8 cellular contexts compared by ENCODE assay signal in genomic region chr1:120131611-120132399, GRCh38. TPM values are rescaled to one million over a fixed set of nuclear protein-coding genes. Genes with fewer than 3 reads are reported as not detected.
A peak's percentile ranks its signal among the peaks of the same experiment; 100 is the strongest.
DNase-seq lines count a peak whose midpoint lies in the region; ATAC-seq, FAIRE-seq and TF ChIP-seq lines count a peak whose summit lies in the region.
"Not testable (repeated sequence)": the region's sequence is repeated elsewhere in the genome, so short reads cannot be mapped to it uniquely, and the experiment has no call there.

No MANE protein-coding gene starts in this region.

- H3K36me3 ChIP-seq in SK-N-MC (ENCODE audit: insufficient read depth, low read length); upper lobe of right lung: not testable (repeated sequence)

- intact Hi-C loops in right cardiac atrium (cut with DNase I); upper lobe of right lung (cut with DNase I): not testable (repeated sequence)

- H3K27ac ChIP-seq in SK-N-MC: peak overlapping the region; percentile 30; the same call in 1 of the 2 replicates
- H3K27ac ChIP-seq in right cardiac atrium (ENCODE audit: low read length): not testable (repeated sequence)
- H3K27ac ChIP-seq in upper lobe of right lung: peak overlapping the region; percentile 56

- peak; percentile 87 for FAIRE-seq in GM12892 (lab: Jason Lieb, UNC)

- peak overlapping the region; percentile 28 for H3K9ac ChIP-seq in SK-N-MC (ENCODE audit: insufficient read length)

- ATAC-seq in HG03565 (IDR thresholded peaks at IDR 0.05; ENCODE audit: unreplicated experiment): peak; percentile 59
- peak; percentile 91 to 97 for ATAC-seq in right cardiac atrium
- peak; percentile 91 for ATAC-seq in omental fat pad (ENCODE audit: low FRiP score)
- peak; percentile 90 for ATAC-seq in upper lobe of right lung

- not testable (repeated sequence) for H3K27me3 ChIP-seq in right cardiac atrium (ENCODE audit: control insufficient read depth, insufficient read depth); upper lobe of right lung

- not testable (repeated sequence) for TF ChIP-seq POLR2A in GM12892 (IDR thresholded peaks at IDR 0.05; ENCODE audit: low read depth, low read length)

- not testable (repeated sequence) for TF ChIP-seq CTCF in omental fat pad (IDR thresholded peaks at IDR 0.05); upper lobe of right lung (IDR thresholded peaks at IDR 0.05)

- 27% methylated on average over 8 of the region's 10 CpGs for WGBS in right cardiac atrium

- H3K4me1 ChIP-seq in right cardiac atrium (ENCODE audit: control insufficient read depth, insufficient read depth, low read length); upper lobe of right lung: not testable (repeated sequence)

- not testable (repeated sequence) for H3K4me3 ChIP-seq in SK-N-MC; right cardiac atrium (ENCODE audit: low read length); upper lobe of right lung

- not testable (repeated sequence) for DNase-seq in GM12892 (ENCODE audit: insufficient read length); SK-N-MC (ENCODE audit: low read depth, low spot score)
- peak; percentile 83 for DNase-seq in H4 (ENCODE audit: low spot score)
- DNase-seq in brain pericyte (ENCODE audit: low read depth, low spot score): peak; percentile 33
- DNase-seq in right cardiac atrium: peak; percentile 62 to 86 (median 76)
- DNase-seq in omental fat pad (ENCODE audit: low spot score): peak; percentile 29
- peak; percentile 74 for DNase-seq in upper lobe of right lung

- not testable (repeated sequence) for H3K9me3 ChIP-seq in SK-N-MC (ENCODE audit: low read depth, low read length); right cardiac atrium (ENCODE audit: control insufficient read depth, low read length); upper lobe of right lung

RNA-seq across cellular contexts. Expression of gene SEC22B, which starts 44.5 kb away (rescaled TPM):
- 22.1 TPM for polyA plus RNA-seq in GM12892 (2012; ENCODE audit: missing spikeins)
- total RNA-seq in H4 (2014; rRNA removed; shearing (Covaris generic)): 35.7 and 41.4 TPM in 2 replicates
- total RNA-seq in right cardiac atrium: 10 to 100 TPM; 16.4 to 23.6 (median 21.1) TPM
- 14.9 TPM for polyA plus RNA-seq in right cardiac atrium
- total RNA-seq in omental fat pad: 10 to 100 TPM; 29.8 to 37.7 (median 32.6) TPM
- 30.2 TPM for total RNA-seq in upper lobe of right lung
